In genomic region chr3:188533612-188534357, GRCh38 we compare ENCODE assay signal across 2 cellular contexts.
TF ChIP-seq lines count a peak whose summit lies in the region.

No MANE protein-coding gene starts in this region.

TF ChIP-seq in A549, 52 proteins besides CTCF, POLR2A, EP300 and RAD21 (continued from another document):
- TF ChIP-seq FOSB (CRISPR knock-in tag; IDR thresholded peaks at IDR 0.05) (no peak), CEBPB (IDR thresholded peaks at IDR 0.05) (no peak), EHMT2 (IDR thresholded peaks at IDR 0.05; ENCODE audit: low read depth) (no peak), CBX8 (IDR thresholded peaks at IDR 0.05) (no peak)
- TF ChIP-seq, protein P1, sequence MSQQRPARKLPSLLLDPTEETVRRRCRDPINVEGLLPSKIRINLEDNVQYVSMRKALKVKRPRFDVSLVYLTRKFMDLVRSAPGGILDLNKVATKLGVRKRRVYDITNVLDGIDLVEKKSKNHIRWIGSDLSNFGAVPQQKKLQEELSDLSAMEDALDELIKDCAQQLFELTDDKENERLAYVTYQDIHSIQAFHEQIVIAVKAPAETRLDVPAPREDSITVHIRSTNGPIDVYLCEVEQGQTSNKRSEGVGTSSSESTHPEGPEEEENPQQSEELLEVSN (IDR thresholded peaks at IDR 0.05; ENCODE audit: borderline replicate concordance, low read depth) = no peak

TF ChIP-seq in IMR-90, 13 proteins besides CTCF, POLR2A, EP300 and RAD21 (continued from another document):
- no peak for TF ChIP-seq CHD1 (IDR thresholded peaks at IDR 0.05; ENCODE audit: low read depth, low read length)
- no peak for TF ChIP-seq RCOR1 (IDR thresholded peaks at IDR 0.05; ENCODE audit: insufficient replicate concordance, low read length)
- TF ChIP-seq SMC3 (IDR thresholded peaks at IDR 0.05; ENCODE audit: low read depth, low read length) = no peak
- no peak for TF ChIP-seq USF2 (IDR thresholded peaks at IDR 0.05; ENCODE audit: low read depth, low read length)
- no peak for TF ChIP-seq RFX5 (IDR thresholded peaks at IDR 0.05; ENCODE audit: low read depth, low read length)
TF ChIP-seq in IMR-90: peak in this region for 0.
